ENCODE assay signal across 8 cellular contexts in the genomic region with DNA sequence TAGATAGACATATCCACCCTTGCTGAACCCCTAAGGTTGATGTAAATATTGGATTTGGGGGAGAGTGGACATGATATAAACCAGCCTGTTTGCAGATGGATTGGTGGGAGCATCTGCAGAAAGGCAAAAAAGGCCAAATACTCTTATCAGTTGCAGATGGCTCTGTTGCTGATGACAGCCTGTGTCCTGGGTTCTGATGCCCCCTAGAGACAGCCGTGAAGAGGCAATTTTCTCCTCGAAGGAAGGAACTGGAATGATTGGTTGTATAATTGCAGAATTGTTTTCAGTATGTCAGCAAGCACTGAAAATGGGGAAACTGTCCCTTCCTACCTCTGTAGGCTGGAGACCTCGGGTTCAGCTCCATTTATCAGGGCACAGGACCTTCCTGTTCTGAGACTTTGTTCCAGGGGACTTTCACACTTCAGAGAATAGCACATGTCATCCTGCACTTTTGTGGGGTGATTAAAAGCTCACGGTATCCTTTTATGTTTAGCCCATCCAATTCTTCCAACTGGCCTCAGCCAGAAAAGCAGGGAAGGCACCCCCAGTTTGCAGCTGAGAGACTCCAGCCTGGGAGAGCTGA.
A peak's percentile ranks its signal among the peaks of the same experiment; 100 is the strongest.
DNase-seq lines count a peak whose midpoint lies in the region; ATAC-seq and TF ChIP-seq lines count a peak whose summit lies in the region.

No MANE protein-coding gene starts in this region.

- ATAC-seq in PC-3 = peak; percentile 50
- ATAC-seq in CD8-positive, alpha-beta T cell = no peak

- no peak overlapping the region for H4K91ac ChIP-seq in mesenchymal stem cell (ENCODE audit: low read length)

- H3K27ac ChIP-seq in PC-3 (ENCODE audit: low read length) = peak overlapping the region; percentile 81; the same call in 1 of the 2 replicates
- peak overlapping the region; percentile 78 for H3K27ac ChIP-seq in mesenchymal stem cell (ENCODE audit: low read length, poor library complexity, severe bottlenecking)
- no peak overlapping the region for H3K27ac ChIP-seq in CD8-positive, alpha-beta T cell (ENCODE audit: low read depth, low read length)

- no peak overlapping the region for H3K27ac Mint-ChIP-seq in CD8-positive, alpha-beta T cell

- H3K9me3 ChIP-seq in PC-3 (ENCODE audit: low read length) (no peaks in the 10 kb centered on the region), mesenchymal stem cell (ENCODE audit: control insufficient read depth, low read length) (no peaks in the 10 kb centered on the region)
- H3K9me3 ChIP-seq in CD8-positive, alpha-beta T cell (ENCODE audit: low read length) = no peaks in the 10 kb centered on the region

- H3K27me3 ChIP-seq in BJ (ENCODE audit: control insufficient read depth, insufficient read depth, low read length) (no peaks in the 10 kb centered on the region), H7 (ENCODE audit: control insufficient read depth, insufficient read depth, low read length) (no peaks in the 10 kb centered on the region), PC-3 (ENCODE audit: low read length) (no peaks in the 10 kb centered on the region), mesenchymal stem cell (ENCODE audit: control insufficient read depth in 1 of 2, insufficient read depth in 1 of 2, low read length in 2 of 2) (no peaks in the 10 kb centered on the region)
- no peaks in the 10 kb centered on the region for H3K27me3 ChIP-seq in CD8-positive, alpha-beta T cell (ENCODE audit: insufficient read depth, low read length)

- peak overlapping the region in 1 of 2 experiments; percentile 67 for H2BK12ac ChIP-seq in mesenchymal stem cell (ENCODE audit: low read length in 2 of 2)

- H3K4ac ChIP-seq in mesenchymal stem cell (ENCODE audit: low read depth in 1 of 2, low read length in 2 of 2) = peak overlapping the region in 1 of 2 experiments; percentile 17

- H3K9ac ChIP-seq in PC-3 (ENCODE audit: low read length) = no peak overlapping the region
- H3K9ac ChIP-seq in mesenchymal stem cell (ENCODE audit: low read length) = peak overlapping the region; percentile 23

- 37% methylated on average over 4 of the region's 4 CpGs for WGBS in mesenchymal stem cell

- intact Hi-C loops in PC-3 (cut with micrococcal nuclease) = loop anchor here (1.0 kb wide), 3 partner anchors 49 to 177 kb away; no protein-coding TSS in a partner anchor
- intact Hi-C loops in CD8-positive, alpha-beta T cell (cut with DNase I, micrococcal nuclease) = loop anchor here in 1 of 2 experiments (1.0 kb wide), 1 partner anchor 125 kb away; no protein-coding TSS in a partner anchor

- no peaks in the 10 kb centered on the region for H3K79me2 ChIP-seq in PC-3 (ENCODE audit: low read length)

- H3K23ac ChIP-seq in mesenchymal stem cell (ENCODE audit: low read length in 2 of 2) = no peak overlapping the region

- H3F3A ChIP-seq in PC-3 (ENCODE audit: low read length, unreplicated experiment) = no peaks in the 10 kb centered on the region

- peak; percentile 83 for TF ChIP-seq CTCF in BJ (IDR thresholded peaks at IDR 0.05; ENCODE audit: insufficient read depth, low read depth, low read length)
- peak; percentile 84 for TF ChIP-seq CTCF in PC-3 (conservative IDR thresholded peaks at IDR 0.05; ENCODE audit: low read depth, low read length)
- TF ChIP-seq CTCF in CD8-positive, alpha-beta T cell (IDR thresholded peaks at IDR 0.05) = no peak

- CTCF ChIA-PET in BJ (lab: Yijun Ruan, JAX) (interaction anchor here (0.6 to 3.8 kb wide), 23 partner anchors 9 to 463 kb away, joined by 3 to 22 read pairs (median 4); a partner anchor contains a TSS), PC-3 (lab: Charles Lee) (interaction anchor here (1.9 kb wide), 1 partner anchor 48 kb away, joined by 5 read pairs; no protein-coding TSS in a partner anchor)
- CTCF ChIA-PET in CD8-positive, alpha-beta T cell (lab: Charles Lee) = interaction anchor here (1.0 to 2.3 kb wide), 3 partner anchors 9 to 124 kb away, joined by 3 to 7 read pairs (median 3); no protein-coding TSS in a partner anchor

- H2BK15ac ChIP-seq in mesenchymal stem cell (ENCODE audit: low read depth, poor library complexity, severe bottlenecking) = peak overlapping the region; percentile 54

- H3K4me2 ChIP-seq in PC-3 (ENCODE audit: low read length) (no peak overlapping the region), mesenchymal stem cell (ENCODE audit: low read length, poor library complexity, severe bottlenecking) (no peak overlapping the region)

- H3K4me1 ChIP-seq in PC-3 (ENCODE audit: insufficient read depth, low read length) (peaks cover 53% of the 10 kb centered on the region), mesenchymal stem cell (ENCODE audit: control insufficient read depth, insufficient read depth, low read depth, low read length) (peaks cover 41% of the 10 kb centered on the region)
- no peaks in the 10 kb centered on the region for H3K4me1 ChIP-seq in CD8-positive, alpha-beta T cell (ENCODE audit: insufficient read depth, low read length)

- H4K8ac ChIP-seq in mesenchymal stem cell (ENCODE audit: low read length) = peak overlapping the region; percentile 53

- H3K36me3 ChIP-seq in BJ (ENCODE audit: control insufficient read depth, insufficient read depth, low read length) (peaks cover 6% of the 10 kb centered on the region), H7 (replicated peaks; ENCODE audit: control insufficient read depth, insufficient read depth, low read length) (peaks cover 12% of the 10 kb centered on the region), PC-3 (ENCODE audit: low read depth, low read length) (no peaks in the 10 kb centered on the region), mesenchymal stem cell (ENCODE audit: control insufficient read depth in 1 of 2, insufficient read depth in 2 of 2, low read depth in 1 of 2, low read length in 2 of 2) (peaks cover 16 to 24% of the 10 kb centered on the region in 2 experiments)
- peaks cover 6% of the 10 kb centered on the region for H3K36me3 ChIP-seq in CD8-positive, alpha-beta T cell (ENCODE audit: insufficient read depth, low read length)

- no peaks in the 10 kb centered on the region for H3K27me3 Mint-ChIP-seq in CD8-positive, alpha-beta T cell (ENCODE audit: low read depth)

- H3K14ac ChIP-seq in mesenchymal stem cell (ENCODE audit: low read length in 2 of 2) = no peak overlapping the region

- POLR2A ChIA-PET in BJ (lab: Charles Lee) (no interaction called here), PC-3 (lab: Charles Lee; ENCODE audit: unreplicated experiment) (no interaction called here)
- POLR2A ChIA-PET in CD8-positive, alpha-beta T cell (lab: Charles Lee) = interaction anchor here (0.6 kb wide), 1 partner anchor 272 kb away, joined by 5 read pairs; no protein-coding TSS in a partner anchor

- no peak overlapping the region for H3K4me3 Mint-ChIP-seq in CD8-positive, alpha-beta T cell

- DNase-seq in BJ (ENCODE audit: low read depth) = no peak
- DNase-seq in H7 = peak; percentile 81
- peak; percentile 60 for DNase-seq in PC-3
- DNase-seq in dermis blood vessel endothelial cell = peak; percentile 72
- DNase-seq in mesenchymal stem cell = peak; percentile 75
- DNase-seq in CD8-positive, alpha-beta T cell = no peak
- DNase-seq in stimulated activated CD4-positive, alpha-beta T cell treated with anti-CD3 and anti-CD28 coated beads, Interleukin-2, amount 100 ng/mL, for 48 hours = no peak
- DNase-seq in NCI-H2107 treated with DMSO at 0.1 percent for 48 hours (lab: John Stamatoyannopoulos, UW; ENCODE audit: unreplicated experiment) = no peak

- H3K79me1 ChIP-seq in mesenchymal stem cell (replicated peaks; ENCODE audit: low read length, poor library complexity, severe bottlenecking) = peaks cover 31% of the 10 kb centered on the region

- no TSS peak for BruUV-seq in PC-3 (replicated peaks; lab: Mats Ljungman, UMichigan)

- H3K9me3 Mint-ChIP-seq in CD8-positive, alpha-beta T cell = no peaks in the 10 kb centered on the region

- no peaks in the 10 kb centered on the region for H4K20me1 ChIP-seq in PC-3 (ENCODE audit: low read length)

- no peak overlapping the region for H2BK5ac ChIP-seq in mesenchymal stem cell (ENCODE audit: low read depth, low read length, poor library complexity, severe bottlenecking)

- no peak overlapping the region for H3K4me3 ChIP-seq in BJ (ENCODE audit: low read depth, low read length)
- no peak overlapping the region for H3K4me3 ChIP-seq in H7 (ENCODE audit: insufficient read depth, low read depth, low read length)
- no peak overlapping the region for H3K4me3 ChIP-seq in PC-3 (ENCODE audit: low read length)
- H3K4me3 ChIP-seq in mesenchymal stem cell (ENCODE audit: insufficient read depth in 1 of 2, low read depth in 1 of 2, low read length in 2 of 2) = no peak overlapping the region
- H3K4me3 ChIP-seq in CD8-positive, alpha-beta T cell (ENCODE audit: low read depth, low read length) = no peak overlapping the region

- H2BK120ac ChIP-seq in mesenchymal stem cell (ENCODE audit: low read depth, low read length) = no peak overlapping the region

- peak overlapping the region; percentile 4 to 38 for H3K18ac ChIP-seq in mesenchymal stem cell (ENCODE audit: low read depth in 1 of 2, low read length in 2 of 2)

- peak overlapping the region; percentile 77 for H2AK5ac ChIP-seq in mesenchymal stem cell (ENCODE audit: low read length, severe bottlenecking)

- H2AFZ ChIP-seq in PC-3 (ENCODE audit: low read length) = no peak overlapping the region
- H2AFZ ChIP-seq in mesenchymal stem cell (ENCODE audit: low read depth, low read length) = no peak overlapping the region

- no peaks in the 10 kb centered on the region for H3K9me2 ChIP-seq in PC-3 (replicated peaks; ENCODE audit: low read length)

- H3K36me3 Mint-ChIP-seq in CD8-positive, alpha-beta T cell = peaks cover 50% of the 10 kb centered on the region

- no peaks in the 10 kb centered on the region for H3K4me1 Mint-ChIP-seq in CD8-positive, alpha-beta T cell (ENCODE audit: low read depth)

Comparison
In these comparisons a context has a peak if more than half of its experiments do, and no peak if none do; other contexts are left out.
1. DNase-seq: peak in H7 (single experiment), PC-3 (single experiment), dermis blood vessel endothelial cell (single experiment) and mesenchymal stem cell (single experiment); none in BJ (single experiment), CD8-positive, alpha-beta T cell (0 of 7), stimulated activated CD4-positive, alpha-beta T cell treated with anti-CD3 and anti-CD28 coated beads, Interleukin-2, amount 100 ng/mL, for 48 hours (0 of 2) and NCI-H2107 treated with DMSO at 0.1 percent for 48 hours (single experiment).